Comparison of ENCODE assay signal across 8 cellular contexts in the genomic region with DNA sequence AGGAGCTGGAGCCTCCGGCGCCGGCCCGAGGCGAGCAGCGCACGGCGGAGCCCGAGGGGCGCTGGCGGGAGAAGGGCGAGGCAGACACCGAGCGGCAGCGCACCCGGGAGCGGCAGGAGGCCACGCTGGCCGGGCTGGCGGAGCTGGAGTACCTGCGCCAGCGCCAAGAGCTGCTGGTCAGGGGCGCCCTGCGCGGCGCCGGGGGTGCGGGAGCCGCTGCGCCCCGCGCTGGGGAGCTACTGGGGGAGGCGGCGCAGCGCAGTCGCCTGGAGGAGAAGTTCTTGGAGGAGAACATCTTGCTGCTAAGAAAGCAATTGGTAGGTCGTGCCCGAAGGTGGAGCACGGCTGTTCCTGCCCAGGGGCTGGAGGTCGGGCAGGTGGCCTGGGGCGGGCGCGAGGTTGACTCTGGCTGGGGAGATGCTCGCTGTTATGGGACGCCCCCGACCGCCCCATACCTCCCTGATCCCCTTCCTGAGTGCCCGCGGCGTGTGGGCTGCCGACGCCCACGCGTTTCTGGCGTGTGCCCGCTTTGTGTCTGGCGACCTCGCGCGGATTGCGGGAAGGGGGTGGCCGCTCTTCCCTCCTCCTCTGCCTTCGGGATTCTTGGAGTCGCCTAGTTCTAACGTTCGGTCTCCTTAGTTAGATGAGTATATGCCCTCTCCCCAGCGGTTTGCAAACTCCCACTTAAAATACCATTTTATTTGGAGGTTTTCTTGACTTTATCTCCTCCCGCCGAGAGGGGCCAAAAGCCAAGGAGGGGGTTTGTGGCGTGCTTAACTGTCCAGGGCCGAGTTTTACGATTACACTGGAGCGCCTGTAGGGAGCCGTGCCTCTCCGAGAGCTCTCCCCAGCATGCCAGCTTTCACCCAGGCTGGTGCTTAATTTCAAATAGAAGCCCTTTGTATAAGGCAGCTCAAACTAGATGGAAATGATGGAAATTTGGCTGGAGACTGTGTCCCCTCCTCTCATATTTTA. TPM values are rescaled to one million over a fixed set of nuclear protein-coding genes. Genes with fewer than 3 reads are reported as not detected.
A peak's percentile ranks its signal among the peaks of the same experiment; 100 is the strongest.
DNase-seq lines count a peak whose midpoint lies in the region; ATAC-seq and TF ChIP-seq lines count a peak whose summit lies in the region.

No MANE protein-coding gene starts in this region.

- peaks cover 9% of the 10 kb centered on the region for H3K36me3 Mint-ChIP-seq in Calu3 (ENCODE audit: insufficient read depth, unreplicated experiment)

- BruUV-seq in Calu3 (replicated peaks; lab: Mats Ljungman, UMichigan): no TSS peak

- 1% methylated on average over 69 to 75 of the region's 75 CpGs for WGBS in esophagus, 2 donors
- 0 to 1% methylated on average over 56 to 74 of the region's 75 CpGs for WGBS in tibial nerve, 2 donors

- H3K27me3 Mint-ChIP-seq in Calu3 (ENCODE audit: unreplicated experiment): peaks cover 65% of the 10 kb centered on the region

- ATAC-seq in GM19397 (IDR thresholded peaks at IDR 0.05; ENCODE audit: unreplicated experiment): peak; percentile 32
- ATAC-seq in HG03439 (IDR thresholded peaks at IDR 0.05; ENCODE audit: unreplicated experiment): peak; percentile 29

- no peaks in the 10 kb centered on the region for H3K36me3 ChIP-seq in esophagus (ENCODE audit: control insufficient read depth in 2 of 2, insufficient read depth in 2 of 2, low read length in 1 of 2)
- H3K36me3 ChIP-seq in tibial nerve: peaks cover 0 to 18% (median 0%) of the 10 kb centered on the region in 3 donors

- H3K27ac Mint-ChIP-seq in Calu3 (ENCODE audit: unreplicated experiment): no peak overlapping the region

- intact Hi-C loops in Calu3 (cut with micrococcal nuclease; ENCODE audit: unreplicated experiment): loop anchor here (5.0 kb wide), 1 partner anchor 136 kb away; no protein-coding TSS in a partner anchor

- H3K27ac ChIP-seq in esophagus (ENCODE audit: low read depth in 2 of 2, low read length in 1 of 2) (peak overlapping the region; percentile 6 to 21), tibial nerve (peak overlapping the region; percentile 81 to 94 (median 84))

- H3K4me1 ChIP-seq in esophagus (ENCODE audit: control insufficient read depth in 2 of 2, insufficient read depth in 2 of 2, low read length in 1 of 2): peaks cover 3 to 4% of the 10 kb centered on the region in 2 donors
- peaks cover 0 to 66% (median 17%) of the 10 kb centered on the region in 4 donors for H3K4me1 ChIP-seq in tibial nerve

- H3K4me3 Mint-ChIP-seq in Calu3 (ENCODE audit: low read depth, unreplicated experiment): peak overlapping the region; percentile 75

- H3K9me3 ChIP-seq in esophagus (ENCODE audit: control insufficient read depth in 2 of 2, insufficient read depth in 1 of 2, low read depth in 1 of 2, low read length in 1 of 2) (no peaks in the 10 kb centered on the region), tibial nerve (no peaks in the 10 kb centered on the region)

- no peaks in the 10 kb centered on the region for H3K9me3 Mint-ChIP-seq in Calu3 (ENCODE audit: low read depth, unreplicated experiment)

- TF ChIP-seq POLR2A in tibial nerve (IDR thresholded peaks at IDR 0.05): no peak

- no peaks in the 10 kb centered on the region for H3K4me1 Mint-ChIP-seq in Calu3 (ENCODE audit: low read depth, unreplicated experiment)

- CTCF ChIA-PET in Calu3 (lab: Charles Lee): interaction anchor here (0.6 to 1.5 kb wide), 4 partner anchors 137 to 390 kb away, joined by 3 to 6 read pairs (median 4); no protein-coding TSS in a partner anchor

- DNase-seq in Calu3 (peak; percentile 2), myocyte (ENCODE audit: low read depth) (peak; percentile 49), tibial nerve (ENCODE audit: low spot score in 2 of 2) (no peak), GOT3 (lab: John Stamatoyannopoulos, UW) (no peak)
- DNase-seq in activated CD4-positive, alpha-beta T cell treated with anti-CD3 and anti-CD28 coated beads for 48 hours: peak; percentile 44

- no peak for TF ChIP-seq CTCF in Calu3 (IDR thresholded peaks at IDR 0.05; ENCODE audit: unreplicated experiment)
- TF ChIP-seq CTCF in tibial nerve (IDR thresholded peaks at IDR 0.05): no peak

- H3K4me3 ChIP-seq in esophagus (ENCODE audit: low read depth in 1 of 2, low read length in 2 of 2) (peak overlapping the region; percentile 52), tibial nerve (peak overlapping the region; percentile 52 to 84 (median 69))

- peak in 1 of 2 donors; percentile 17 for TF ChIP-seq EP300 in tibial nerve (IDR thresholded peaks at IDR 0.05)

- H3K27me3 ChIP-seq in esophagus (ENCODE audit: control insufficient read depth in 1 of 2, insufficient read depth in 2 of 2, low read length in 2 of 2): peaks cover 0 to 2% of the 10 kb centered on the region in 2 donors
- H3K27me3 ChIP-seq in tibial nerve: no peaks in the 10 kb centered on the region

RNA-seq across cellular contexts. Expression of gene DACT1, which starts 0.8 kb away (rescaled TPM):
- total RNA-seq in Calu3 (2022): not detected in 2 replicates
- under 1 TPM; 0.14 to 0.65 TPM for polyA plus RNA-seq in esophagus
- 9.7 and 30.4 TPM in 2 replicates for total RNA-seq in myocyte
- 36.5 TPM for polyA plus RNA-seq in myocyte (2012)
- 10 to 100 TPM; 35.7 to 87.2 (median 65.9) TPM for total RNA-seq in tibial nerve

Comparison
In these comparisons a context has a peak if more than half of its experiments do, and no peak if none do; other contexts are left out.
1. DNase-seq: peak in Calu3 (single experiment), activated CD4-positive, alpha-beta T cell treated with anti-CD3 and anti-CD28 coated beads for 48 hours (single experiment) and myocyte (single experiment); none in tibial nerve (0 of 2) and GOT3 (single experiment).
2. RNA of gene DACT1, which starts 0.8 kb away (total RNA-seq): 35.7 to 87.2 TPM in tibial nerve and 9.7 to 30.4 TPM in myocyte; not detected in Calu3; every median in the first group is over 10 times any median in the second.